Comparison of ENCODE assay signal across 29 cellular contexts in the genomic region with DNA sequence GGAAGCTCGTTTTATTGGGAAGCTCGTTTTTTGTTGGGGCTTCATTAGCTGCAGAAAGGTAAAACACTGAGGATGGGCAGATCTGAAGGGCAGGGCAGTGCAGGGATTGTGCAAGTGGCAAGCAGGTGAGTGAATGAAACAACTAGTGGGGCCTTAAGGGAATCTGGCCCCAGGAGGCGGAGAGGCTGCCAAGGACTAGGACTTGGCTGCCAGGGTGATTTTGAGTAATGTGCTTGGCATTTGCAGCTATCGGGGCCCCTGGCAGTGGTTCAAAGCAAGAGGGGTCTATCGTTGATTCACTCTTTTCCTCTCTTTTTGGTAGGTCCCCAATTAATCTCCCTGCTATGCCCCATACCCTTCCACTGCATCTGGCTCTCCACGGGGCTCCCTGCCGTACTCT. TPM values are rescaled to one million over a fixed set of nuclear protein-coding genes. Genes with fewer than 3 reads are reported as not detected.
"Had no signal": no experiment of that assay in that cellular context is flagged by ENCODE, and none has a peak within 500 bp of the region (broad histone marks: within the 10 kb centered on the region; RNA-seq: fewer than 3 reads in every experiment).

No MANE protein-coding gene starts in this region.

- H3K36me3 ChIP-seq: cardiac muscle cell, transverse colon, uterus had no signal

- H3K27ac ChIP-seq: body of pancreas, cardiac muscle cell, foreskin keratinocyte, hepatocyte, transverse colon, uterus had no signal

- H3K4me2 ChIP-seq: hepatocyte, smooth muscle cell had no signal

- H3K79me2 ChIP-seq: hepatocyte had no signal

- H3K9me3 ChIP-seq: body of pancreas, transverse colon, uterus had no signal

- H3K27me3 ChIP-seq: body of pancreas, cardiac muscle cell, foreskin keratinocyte, hepatocyte, transverse colon, uterus had no signal

- FAIRE-seq: endometrium had no signal

- DNase-seq: activated CD4-positive, alpha-beta T cell treated with anti-CD3 and anti-CD28 coated beads for 1 hour; activated CD4-positive, alpha-beta T cell treated with anti-CD3 and anti-CD28 coated beads, Interleukin-2, amount 50 U/mL, for 1 hour; activated CD8-positive, alpha-beta T cell treated with anti-CD3 and anti-CD28 coated beads, Interleukin-2, amount 10 ng/mL, durations not matched to agents 7 days and 5 days; activated gamma-delta T cell; activated naive CD4-positive, alpha-beta T cell treated with anti-CD3 and anti-CD28 coated beads, Interleukin-2, amount 50 U/mL, for 16 hours; activated naive CD8-positive, alpha-beta T cell treated with anti-CD3 and anti-CD28 coated beads, Interleukin-2, amount 50 U/mL, for 24 hours; body of pancreas; cortex of kidney; erythroblast; foreskin keratinocyte; mesenchymal stem cell; mucosa of descending colon; nephron progenitor cell; nucleus accumbens; stimulated activated CD4-positive, alpha-beta T cell treated with anti-CD3 and anti-CD28 coated beads, Interleukin-15, amount 100 ng/mL, for 24 hours; stimulated activated CD8-positive, alpha-beta memory T cell treated with anti-CD3 and anti-CD28 coated beads, Interleukin-4, amount 100 ng/mL, for 48 hours; stimulated activated naive B cell treated with anti-CD40 and anti-IgM and Interleukin-4, amounts not matched to agents 10 μg/mL and 1 μg/mL and 100 μg/mL, for 72 hours; T-helper 9 cell; transverse colon; uterus had no signal

- H3K4me1 ChIP-seq: body of pancreas, transverse colon, uterus had no signal

- ATAC-seq: activated CD8-positive, alpha-beta T cell treated with anti-CD3 and anti-CD28 coated beads, Interleukin-2, amount 10 ng/mL, durations not matched to agents 7 days and 5 days; activated naive CD8-positive, alpha-beta T cell treated with anti-CD3 and anti-CD28 coated beads, Interleukin-2, amount 50 U/mL, for 24 hours; body of pancreas; foreskin keratinocyte; mucosa of descending colon; sciatic nerve; stimulated activated naive B cell treated with anti-CD40 and anti-IgM and Interleukin-4, amounts not matched to agents 10 μg/mL and 1 μg/mL and 100 μg/mL, for 72 hours had no signal

- H2AFZ ChIP-seq: hepatocyte had no signal

- H3K4me3 ChIP-seq: body of pancreas, cardiac muscle cell, hepatocyte, mucosa of descending colon, smooth muscle cell, transverse colon, uterus had no signal

RNA-seq across cellular contexts. Expression of a gene that starts 11.5 kb away (rescaled TPM):
- total RNA-seq: activated CD8-positive, alpha-beta T cell treated with anti-CD3 and anti-CD28 coated beads, Interleukin-2, amount 10 ng/mL, durations not matched to agents 7 days and 5 days; activated T-helper 1 cell treated with anti-CD3 and anti-CD28 coated beads, Interleukin-12 subunit alpha, Interleukin-12 subunit beta, Interleukin-2, Interleukin-4 antibody, amounts not matched to agents 30 ng/mL and 10 ng/mL and 1 ng/mL, durations not matched to agents 14 hours and 24 hours and 36 hours; body of pancreas; cardiac muscle cell; cerebellum; fibroblast of lung; foreskin keratinocyte; hepatocyte; mucosa of descending colon; sciatic nerve; smooth muscle cell; temporal lobe; uterus had no signal
- polyA plus RNA-seq: cardiac muscle cell, fibroblast of lung, foreskin keratinocyte, hepatocyte, smooth muscle cell had no signal
